8 cellular contexts compared by ENCODE assay signal in the genomic region with DNA sequence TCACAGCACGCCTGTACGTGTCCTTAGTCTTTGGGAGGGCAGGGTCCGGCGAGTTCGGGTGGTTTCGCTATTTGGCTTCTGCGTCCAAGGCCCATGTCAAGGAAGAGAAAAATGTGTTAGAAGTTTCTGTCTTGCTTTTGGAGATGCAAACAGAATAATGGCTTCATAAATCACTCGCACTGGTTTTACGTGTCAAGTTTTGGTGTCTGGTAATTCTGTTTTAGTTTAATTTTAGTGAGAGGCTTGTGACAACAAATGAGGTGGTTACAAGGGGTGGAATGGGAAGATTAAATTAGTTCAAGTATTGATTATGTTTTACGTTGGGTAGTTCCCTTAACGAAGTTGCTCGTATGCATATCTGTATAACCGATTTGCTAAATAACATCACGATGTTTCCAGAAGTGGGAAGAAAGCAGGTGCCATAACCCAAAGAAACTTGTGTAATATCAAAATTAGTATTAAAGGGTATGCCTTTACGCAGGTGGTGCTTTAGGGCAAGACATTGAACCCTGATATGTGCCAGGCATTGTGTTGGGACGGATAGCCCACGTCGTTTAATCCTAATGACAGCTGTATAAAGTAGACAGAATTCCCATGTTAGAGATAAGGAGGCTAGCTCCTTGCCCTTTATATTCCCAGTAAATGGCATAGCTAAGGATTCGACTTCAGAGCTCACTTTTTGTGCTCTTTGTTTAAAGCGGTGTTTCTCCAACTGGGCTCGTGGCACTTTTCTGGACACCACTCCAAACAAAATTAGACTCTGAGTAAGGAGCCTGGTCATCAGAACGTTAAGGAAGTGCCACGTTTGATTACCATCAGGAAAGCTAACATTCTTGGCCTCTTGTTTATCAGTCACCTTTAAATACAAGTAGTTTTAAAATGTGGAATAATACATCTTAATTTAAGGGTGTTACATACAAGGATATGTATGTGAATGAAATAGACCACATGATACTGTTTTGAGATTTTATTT. TPM values are rescaled to one million over a fixed set of nuclear protein-coding genes. Genes with fewer than 3 reads are reported as not detected.
DNase-seq lines count a peak whose midpoint lies in the region; ATAC-seq, FAIRE-seq and TF ChIP-seq lines count a peak whose summit lies in the region.

No MANE protein-coding gene starts in this region.

- DNase-seq in bronchial epithelial cell (ENCODE audit: low read depth) (peak; percentile 10), mucosa of descending colon (no peak), NAMALWA (ENCODE audit: low spot score) (no peak)
- DNase-seq in stimulated activated CD4-positive, alpha-beta T cell treated with anti-CD3 and anti-CD28 coated beads, Interleukin-15, amount 100 ng/mL, for 24 hours: no peak

- intact Hi-C loops in mucosa of descending colon (cut with DNase I, micrococcal nuclease): no loop called here

- ATAC-seq in GM19023 (IDR thresholded peaks at IDR 0.05; ENCODE audit: unreplicated experiment) (peak; percentile 22), mucosa of descending colon (no peak), GM19463 (IDR thresholded peaks at IDR 0.05; ENCODE audit: unreplicated experiment) (no peak), GM21390 (IDR thresholded peaks at IDR 0.05; ENCODE audit: unreplicated experiment) (no peak)

- H3K36me3 ChIP-seq in HUES6 (ENCODE audit: control insufficient read depth, insufficient read depth, low read length) (peaks cover 54% of the 10 kb centered on the region), bronchial epithelial cell (ENCODE audit: control insufficient read depth, insufficient read depth, low read length) (peaks cover 25% of the 10 kb centered on the region), mucosa of descending colon (ENCODE audit: low read depth) (peaks cover 10% of the 10 kb centered on the region)

- no peaks in the 10 kb centered on the region for H3K27me3 ChIP-seq in HUES6 (ENCODE audit: control insufficient read depth, insufficient read depth, low read length)
- no peaks in the 10 kb centered on the region for H3K27me3 ChIP-seq in bronchial epithelial cell (ENCODE audit: control insufficient read depth, insufficient read depth, low read length)

- peak overlapping the region; percentile 96 for H3K9ac ChIP-seq in HUES6 (ENCODE audit: low read length)

- H3K4me3 ChIP-seq in HUES6 (ENCODE audit: low read depth, low read length) (peak overlapping the region; percentile 86), bronchial epithelial cell (ENCODE audit: low read depth, low read length) (peak overlapping the region; percentile 63), mucosa of descending colon (peak overlapping the region; percentile 36)

- peak overlapping the region; percentile 90 for H3K27ac ChIP-seq in HUES6 (ENCODE audit: low read depth, low read length)

- TF ChIP-seq CTCF in bronchial epithelial cell (IDR thresholded peaks at IDR 0.05; ENCODE audit: insufficient read depth, low read length, severe bottlenecking) (no peak), mucosa of descending colon (IDR thresholded peaks at IDR 0.05) (no peak)

- no peak for FAIRE-seq in bronchial epithelial cell (lab: Jason Lieb, UNC)

- H3K4me1 ChIP-seq in HUES6 (ENCODE audit: control insufficient read depth, insufficient read depth, low read length): peaks cover 17% of the 10 kb centered on the region; the same call in 1 of the 2 replicates
- peaks cover 23% of the 10 kb centered on the region for H3K4me1 ChIP-seq in mucosa of descending colon (ENCODE audit: low read depth)

- H3K9me3 ChIP-seq in HUES6 (ENCODE audit: control insufficient read depth, insufficient read depth, low read depth, low read length): no peaks in the 10 kb centered on the region; the same call in 1 of the 2 replicates
- H3K9me3 ChIP-seq in mucosa of descending colon: no peaks in the 10 kb centered on the region

RNA-seq across cellular contexts. Expression of gene RPL34, which starts 0.8 kb away (rescaled TPM):
- total RNA-seq in bronchial epithelial cell: 753 and 808 TPM in 2 replicates
- total RNA-seq in mucosa of descending colon: 100 to 1,000 TPM; 835 to 932 (median 883) TPM

RNA-seq across cellular contexts. Expression of gene OSTC, which starts 29.2 kb away (rescaled TPM):
- 163 and 261 TPM in 2 replicates for total RNA-seq in bronchial epithelial cell
- 10 to 100 TPM; 48.7 to 75.0 (median 51.5) TPM for total RNA-seq in mucosa of descending colon

Comparison
In these comparisons a context has a peak if more than half of its experiments do, and no peak if none do; other contexts are left out.
1. H3K4me3 ChIP-seq: peak in every context shown above with its lines; median percentile 86 in HUES6; 63 in bronchial epithelial cell; 36 in mucosa of descending colon.